In the genomic region with DNA sequence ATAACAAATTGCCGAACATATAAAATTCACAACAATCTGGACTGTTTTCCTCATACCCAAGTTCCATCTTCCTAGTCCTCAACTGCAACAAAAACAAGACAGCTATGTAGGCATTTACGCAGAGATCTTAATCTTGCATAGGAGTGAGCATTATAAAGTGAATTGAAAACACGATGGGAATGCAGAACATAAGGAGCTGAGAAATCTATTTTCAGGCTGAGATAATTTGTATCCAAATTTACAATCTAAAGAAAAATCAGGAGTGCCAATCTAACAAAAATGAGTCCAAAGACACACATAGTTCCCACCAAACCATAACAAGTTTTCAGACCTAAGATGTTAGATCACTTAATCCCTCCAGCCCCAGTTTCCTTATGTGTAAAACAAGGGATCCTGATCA, we compare ENCODE assay signal across 9 cellular contexts. TPM values are rescaled to one million over a fixed set of nuclear protein-coding genes. Genes with fewer than 3 reads are reported as not detected.
DNase-seq lines count a peak whose midpoint lies in the region; ATAC-seq and TF ChIP-seq lines count a peak whose summit lies in the region.
"Had no signal": no experiment of that assay in that cellular context is flagged by ENCODE, and none has a peak within 500 bp of the region (broad histone marks: within the 10 kb centered on the region; RNA-seq: fewer than 3 reads in every experiment).

No MANE protein-coding gene starts in this region.

- H3K4me3 ChIP-seq in Loucy (ENCODE audit: low read length, poor library complexity, severe bottlenecking): peak overlapping the region; percentile 100

- peaks cover 62% of the 10 kb centered on the region for H3K4me1 ChIP-seq in Loucy (ENCODE audit: insufficient read depth, low read length, poor library complexity, severe bottlenecking)

- H3K9me3 ChIP-seq in Loucy (ENCODE audit: insufficient read depth, low read depth, low read length): no peaks in the 10 kb centered on the region

- H3F3A ChIP-seq in Loucy (ENCODE audit: low read depth): no peaks in the 10 kb centered on the region

- H4K20me1 ChIP-seq in Loucy (ENCODE audit: insufficient read depth, low read length, poor library complexity, severe bottlenecking): peaks cover 56% of the 10 kb centered on the region

- H3K9me2 ChIP-seq in Loucy (replicated peaks; ENCODE audit: low read depth, low read length): no peaks in the 10 kb centered on the region

- peak overlapping the region; percentile 85 for H3K4me2 ChIP-seq in Loucy (ENCODE audit: low read depth, low read length, poor library complexity, severe bottlenecking)

- no peaks in the 10 kb centered on the region for H3K27me3 Mint-ChIP-seq in neural crest cell (ENCODE audit: low read depth)

- H3K36me3 Mint-ChIP-seq in neural crest cell (ENCODE audit: low read depth): peaks cover 9% of the 10 kb centered on the region

- TF ChIP-seq CTCF in Loucy (conservative IDR thresholded peaks at IDR 0.05; ENCODE audit: low read length) (no peak), neural crest cell (conservative IDR thresholded peaks at IDR 0.05) (no peak)

- peak overlapping the region; percentile 95 for H3K9ac ChIP-seq in Loucy (ENCODE audit: low read depth, low read length, poor library complexity, severe bottlenecking)

- peak overlapping the region; percentile 60 for H3K27ac Mint-ChIP-seq in neural crest cell (ENCODE audit: unreplicated experiment)

- peak overlapping the region; percentile 99 for H3K4me3 Mint-ChIP-seq in neural crest cell

- H3K9me3 Mint-ChIP-seq in neural crest cell: no peaks in the 10 kb centered on the region

- peaks cover 91% of the 10 kb centered on the region for H3K79me2 ChIP-seq in Loucy (ENCODE audit: insufficient read depth, low read length)

- H3K36me3 ChIP-seq in Loucy (ENCODE audit: insufficient read depth, low read length): no peaks in the 10 kb centered on the region

- no peaks in the 10 kb centered on the region for H3K27me3 ChIP-seq in Loucy (ENCODE audit: insufficient read depth, low read length, poor library complexity, severe bottlenecking)

- peaks cover 69% of the 10 kb centered on the region for H3K4me1 Mint-ChIP-seq in neural crest cell

- no peak overlapping the region for H2AFZ ChIP-seq in Loucy (ENCODE audit: low read length)

- no peak for ATAC-seq in HG02981 (IDR thresholded peaks at IDR 0.05; ENCODE audit: unreplicated experiment)

- DNase-seq in EH (ENCODE audit: low read depth) (peak; percentile 78), dermis blood vessel endothelial cell (peak; percentile 19), neural crest cell (ENCODE audit: low read depth, low spot score) (no peak), activated gamma-delta T cell treated with Interleukin-2 at 50 U/mL for 16 hours (no peak), SKM-1 (lab: John Stamatoyannopoulos, UW; ENCODE audit: unreplicated experiment) (no peak), SHP77 treated with DMSO at 0.1 percent for 48 hours (lab: John Stamatoyannopoulos, UW) (no peak)
- DNase-seq: T-helper 9 cell had no signal

RNA-seq across cellular contexts. Expression of gene SLC16A1, which starts 1.9 kb away (rescaled TPM):
- 94.8 and 99.7 TPM in 2 replicates for total RNA-seq in dermis blood vessel endothelial cell
- total RNA-seq in neural crest cell: 113 and 130 TPM in 2 replicates

Comparison
In these comparisons a context has a peak if more than half of its experiments do, and no peak if none do; other contexts are left out.
1. DNase-seq: peak in EH (single experiment) and dermis blood vessel endothelial cell (single experiment); none in neural crest cell (single experiment), activated gamma-delta T cell treated with Interleukin-2 at 50 U/mL for 16 hours (single experiment), SKM-1 (single experiment) and SHP77 treated with DMSO at 0.1 percent for 48 hours (single experiment).